8 cellular contexts compared by ENCODE assay signal in genomic region chr1:13699936-13700520, GRCh38. TPM values are rescaled to one million over a fixed set of nuclear protein-coding genes. Genes with fewer than 3 reads are reported as not detected.
DNase-seq lines count a peak whose midpoint lies in the region; ATAC-seq and TF ChIP-seq lines count a peak whose summit lies in the region.

TSS of gene PRDM2 (plus strand) at chr1:13700188. CDS start at chr1:13715606, 15,418 bp downstream.

- H3K9me3 Mint-ChIP-seq in Caco-2 (ENCODE audit: unreplicated experiment) (peaks cover 9% of the 10 kb centered on the region), chondrocyte (ENCODE audit: low read depth) (peaks cover 13% of the 10 kb centered on the region)

- intact Hi-C loops in Caco-2 (cut with micrococcal nuclease; ENCODE audit: unreplicated experiment) (loop anchor here (5.0 kb wide), 1 partner anchor 47 kb away; no protein-coding TSS in a partner anchor), left colon (cut with DNase I, micrococcal nuclease) (no loop called here)

- H3K36me3 Mint-ChIP-seq in Caco-2 (ENCODE audit: insufficient read depth, unreplicated experiment) (peaks cover 6% of the 10 kb centered on the region), chondrocyte (ENCODE audit: low read depth) (peaks cover 5% of the 10 kb centered on the region)

- 0 out of 2 replicates have a peak, but pooled peaks cover 6% of the 10 kb centered on the region for H3K4me1 ChIP-seq in Caco-2

- H3K9me3 ChIP-seq in Caco-2, result no peaks in the 10 kb centered on the region

- H3K36me3 ChIP-seq in Caco-2 (ENCODE audit: control insufficient read depth, insufficient read depth, low read length), result no peaks in the 10 kb centered on the region

- POLR2A ChIA-PET in Caco-2 (lab: Charles Lee), result no interaction called here

- H3K4me3 Mint-ChIP-seq in Caco-2 (ENCODE audit: unreplicated experiment) (peak within 1 kb of the TSS; percentile 90), chondrocyte (ENCODE audit: unreplicated experiment) (peak within 1 kb of the TSS; percentile 86)

- H3K27me3 Mint-ChIP-seq in Caco-2 (ENCODE audit: insufficient read depth, unreplicated experiment), result no peaks in the 10 kb centered on the region
- H3K27me3 Mint-ChIP-seq in chondrocyte (ENCODE audit: low read depth), result no peaks in the 10 kb centered on the region

- H3K27ac Mint-ChIP-seq in Caco-2 (ENCODE audit: unreplicated experiment) (peak within 1 kb of the TSS; percentile 93), chondrocyte (ENCODE audit: unreplicated experiment) (peak within 1 kb of the TSS; percentile 90)

- DNase-seq in Caco-2 (peak; percentile 35 to 55), Kasumi-1 (lab: John Stamatoyannopoulos, UW) (peak; percentile 29 to 32), chondrocyte (ENCODE audit: low spot score) (no peak), left colon (peak; percentile 31 to 72), NCI-H526 treated with DMSO at 0.1 percent for 48 hours (lab: John Stamatoyannopoulos, UW) (no peak)
- peak; percentile 70 for DNase-seq in activated CD4-positive, CD25-positive, alpha-beta regulatory T cell treated with anti-CD3 and anti-CD28 coated beads, Interleukin-2, amount 50 U/mL, for 72 hours
- DNase-seq in stimulated activated CD4-positive, alpha-beta T cell treated with anti-CD3 and anti-CD28 coated beads, Interleukin-2, amount 100 ng/mL, for 4 hours (ENCODE audit: low read depth), result peak; percentile 44

- H3K27me3 ChIP-seq in Caco-2 (replicated peaks; ENCODE audit: control insufficient read depth, insufficient read depth, low read length), result no peaks in the 10 kb centered on the region

- peaks cover 6% of the 10 kb centered on the region for H3K4me1 Mint-ChIP-seq in Caco-2 (ENCODE audit: low read depth, unreplicated experiment)
- peaks cover 23% of the 10 kb centered on the region for H3K4me1 Mint-ChIP-seq in chondrocyte (ENCODE audit: low read depth)

- peak within 1 kb of the TSS; percentile 75 for H3K4me3 ChIP-seq in Caco-2 (ENCODE audit: low read depth, low read length)

- CTCF ChIA-PET in Caco-2 (lab: Charles Lee), result no interaction called here

- BruUV-seq in Caco-2 (replicated peaks; lab: Mats Ljungman, UMichigan), result no TSS peak

- ATAC-seq in GM21360 (IDR thresholded peaks at IDR 0.05; ENCODE audit: unreplicated experiment), result peak; percentile 33
- peak; percentile 85 for ATAC-seq in left colon

- TF ChIP-seq CTCF in Caco-2 (IDR thresholded peaks at IDR 0.05; ENCODE audit: insufficient read depth in 1 of 2, low read depth in 1 of 2, low read length in 1 of 2, severe bottlenecking in 1 of 2, unreplicated experiment in 1 of 2), result no peak
- TF ChIP-seq CTCF in chondrocyte (IDR thresholded peaks at IDR 0.05), result no peak

RNA-seq across cellular contexts. Expression of gene PRDM2, which starts in this region (rescaled TPM):
- total RNA-seq in Caco-2 (2022) (29.8 and 32.7 TPM in 2 replicates), chondrocyte (35.6 to 46.8 TPM (median 36.8 TPM) in 3 replicates), left colon (10 to 100 TPM; 33.3 to 33.8 TPM)

Comparison
In these comparisons a context has a peak if more than half of its experiments do, and no peak if none do; other contexts are left out.
1. DNase-seq: peak in Caco-2 (2 of 2), Kasumi-1 (2 of 2), activated CD4-positive, CD25-positive, alpha-beta regulatory T cell treated with anti-CD3 and anti-CD28 coated beads, Interleukin-2, amount 50 U/mL, for 72 hours (single experiment), left colon (2 of 2) and stimulated activated CD4-positive, alpha-beta T cell treated with anti-CD3 and anti-CD28 coated beads, Interleukin-2, amount 100 ng/mL, for 4 hours (single experiment); none in chondrocyte (single experiment) and NCI-H526 treated with DMSO at 0.1 percent for 48 hours (single experiment).